In the genomic region with DNA sequence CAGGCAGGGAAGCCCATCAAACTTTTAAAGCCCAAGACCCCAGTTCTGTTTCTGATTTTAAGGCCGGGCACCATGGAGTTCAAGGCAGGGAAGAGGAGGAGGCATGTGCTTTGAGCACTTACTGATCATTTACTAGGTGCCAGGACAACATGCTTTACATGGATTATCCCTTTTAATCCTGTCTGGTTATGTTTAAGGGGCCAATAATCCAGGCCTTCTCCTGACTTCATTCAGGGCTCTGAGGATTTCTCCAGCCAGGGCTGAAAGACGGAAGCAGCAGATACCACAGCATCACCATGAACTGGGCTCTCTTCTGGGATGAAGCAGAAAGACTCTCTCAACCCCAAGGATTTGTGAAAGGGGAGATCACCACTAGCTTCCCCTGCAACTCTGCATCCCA, we compare ENCODE assay signal across 12 cellular contexts. TPM values are rescaled to one million over a fixed set of nuclear protein-coding genes. Genes with fewer than 3 reads are reported as not detected.
A peak's percentile ranks its signal among the peaks of the same experiment; 100 is the strongest.
DNase-seq lines count a peak whose midpoint lies in the region; ATAC-seq, FAIRE-seq and TF ChIP-seq lines count a peak whose summit lies in the region.
"Had no signal": no experiment of that assay in that cellular context is flagged by ENCODE, and none has a peak within 500 bp of the region (broad histone marks: within the 10 kb centered on the region; RNA-seq: fewer than 3 reads in every experiment).

No MANE protein-coding gene starts in this region.

- H2BK5ac ChIP-seq in mesenchymal stem cell (ENCODE audit: low read depth, low read length, poor library complexity, severe bottlenecking), result no peak overlapping the region

- H3K23ac ChIP-seq in mesenchymal stem cell (ENCODE audit: low read length in 2 of 2), result no peak overlapping the region

- H3K4ac ChIP-seq in mesenchymal stem cell (ENCODE audit: low read depth in 1 of 2, low read length in 2 of 2), result no peak overlapping the region

- H3K79me1 ChIP-seq in mesenchymal stem cell (replicated peaks; ENCODE audit: low read length, poor library complexity, severe bottlenecking), result peaks cover 16% of the 10 kb centered on the region

- H3K4me3 ChIP-seq in right atrium auricular region (no peak overlapping the region), mesenchymal stem cell (ENCODE audit: insufficient read depth in 1 of 2, low read depth in 1 of 2, low read length in 2 of 2) (no peak overlapping the region), kidney (ENCODE audit: low read length in 2 of 2) (no peak overlapping the region)

- H2AK5ac ChIP-seq in mesenchymal stem cell (ENCODE audit: low read length, severe bottlenecking), result peak overlapping the region; percentile 20

- no peak for TF ChIP-seq CTCF in right atrium auricular region (IDR thresholded peaks at IDR 0.05)
- TF ChIP-seq CTCF in kidney (IDR thresholded peaks at IDR 0.05; ENCODE audit: borderline replicate concordance, extremely low read depth, insufficient read depth), result no peak

- no peaks in the 10 kb centered on the region for H3K9me3 Mint-ChIP-seq in activated T-helper 17 cell treated with anti-CD3 and anti-CD28 coated beads, Interleukin-2, amount 50 U/mL, for 72 hours

- FAIRE-seq in kidney (lab: Jason Lieb, UNC), result no peak

- H3K4me3 Mint-ChIP-seq in activated T-helper 17 cell treated with anti-CD3 and anti-CD28 coated beads, Interleukin-2, amount 50 U/mL, for 72 hours, result peak overlapping the region; percentile 94

- no peak overlapping the region for H3K18ac ChIP-seq in mesenchymal stem cell (ENCODE audit: low read depth in 1 of 2, low read length in 2 of 2)

- no peak overlapping the region for H4K91ac ChIP-seq in mesenchymal stem cell (ENCODE audit: low read length)

- H3K9me3 ChIP-seq in right atrium auricular region, result no peaks in the 10 kb centered on the region
- H3K9me3 ChIP-seq in mesenchymal stem cell (ENCODE audit: control insufficient read depth, low read length), result no peaks in the 10 kb centered on the region
- H3K9me3 ChIP-seq in kidney (ENCODE audit: control insufficient read depth in 1 of 2, low read length in 2 of 2), result no peaks in the 10 kb centered on the region

- H3K4me1 ChIP-seq in right atrium auricular region (peaks cover 5 to 58% of the 10 kb centered on the region in 2 donors), mesenchymal stem cell (ENCODE audit: control insufficient read depth, insufficient read depth, low read depth, low read length) (peaks cover 37% of the 10 kb centered on the region), kidney (ENCODE audit: control insufficient read depth in 1 of 2, insufficient read depth in 1 of 2, low read depth in 1 of 2, low read length in 2 of 2) (peaks cover 9 to 24% of the 10 kb centered on the region in 2 donors)

- no peak overlapping the region for H3K4me2 ChIP-seq in mesenchymal stem cell (ENCODE audit: low read length, poor library complexity, severe bottlenecking)

- no peak overlapping the region for H4K8ac ChIP-seq in mesenchymal stem cell (ENCODE audit: low read length)

- no peak for TF ChIP-seq POLR2A in GM18505 (IDR thresholded peaks at IDR 0.05; ENCODE audit: borderline replicate concordance, extremely low read depth, insufficient read depth, insufficient read length)

- DNase-seq in right atrium auricular region (ENCODE audit: low spot score) (no peak), Right ventricle myocardium inferior (ENCODE audit: missing footprints) (no peak), mesenchymal stem cell (no peak), kidney (no peak)
- DNase-seq in stimulated activated CD4-positive, alpha-beta T cell treated with anti-CD3 and anti-CD28 coated beads, Interleukin-4, amount 100 ng/mL, for 4 hours, result no peak
- DNase-seq: head of caudate nucleus, NCI-H345, RPMI8226 had no signal

- WGBS in mesenchymal stem cell, result 97% methylated on average over 2 of the region's 2 CpGs

- no peak overlapping the region for H2BK120ac ChIP-seq in mesenchymal stem cell (ENCODE audit: low read depth, low read length)

- H3K27me3 ChIP-seq in right atrium auricular region (no peaks in the 10 kb centered on the region), mesenchymal stem cell (ENCODE audit: control insufficient read depth in 1 of 2, insufficient read depth in 1 of 2, low read length in 2 of 2) (no peaks in the 10 kb centered on the region)

- no peak overlapping the region for H3K14ac ChIP-seq in mesenchymal stem cell (ENCODE audit: low read length in 2 of 2)

- H2BK12ac ChIP-seq in mesenchymal stem cell (ENCODE audit: low read length in 2 of 2), result no peak overlapping the region

- H2AFZ ChIP-seq in mesenchymal stem cell (ENCODE audit: low read depth, low read length), result no peak overlapping the region

- intact Hi-C loops in Right ventricle myocardium inferior (cut with DNase I), result loop anchor here (1.0 to 5.0 kb wide), 2 partner anchors 90 to 157 kb away; a partner anchor contains a TSS
- intact Hi-C loops in kidney (cut with DNase I), result loop anchor here (10.0 kb wide), 1 partner anchor 107 kb away; no protein-coding TSS in a partner anchor

- peak overlapping the region; percentile 85 to 90 for H3K27ac ChIP-seq in right atrium auricular region
- H3K27ac ChIP-seq in mesenchymal stem cell (ENCODE audit: low read length, poor library complexity, severe bottlenecking), result no peak overlapping the region
- H3K27ac ChIP-seq in kidney (ENCODE audit: low read depth in 2 of 2, low read length in 2 of 2), result no peak overlapping the region
- H3K27ac ChIP-seq: C4-2B had no signal

- ATAC-seq in Right ventricle myocardium inferior, result no peak
- ATAC-seq in activated T-helper 17 cell treated with anti-CD3 and anti-CD28 coated beads, Interleukin-2, amount 50 U/mL, for 72 hours (replicated peaks), result no peak
- ATAC-seq in GM19035 (IDR thresholded peaks at IDR 0.05; ENCODE audit: unreplicated experiment), result no peak
- no peak for ATAC-seq in GM18505 (IDR thresholded peaks at IDR 0.05; ENCODE audit: unreplicated experiment)

- H3K27me3 Mint-ChIP-seq in activated T-helper 17 cell treated with anti-CD3 and anti-CD28 coated beads, Interleukin-2, amount 50 U/mL, for 72 hours, result no peaks in the 10 kb centered on the region

- H3K9ac ChIP-seq in mesenchymal stem cell (ENCODE audit: low read length) (peak overlapping the region; percentile 27), kidney (ENCODE audit: low read length in 2 of 2) (no peak overlapping the region)

- peaks cover 41% of the 10 kb centered on the region for H3K4me1 Mint-ChIP-seq in activated T-helper 17 cell treated with anti-CD3 and anti-CD28 coated beads, Interleukin-2, amount 50 U/mL, for 72 hours

- peak overlapping the region; percentile 91 for H3K27ac Mint-ChIP-seq in activated T-helper 17 cell treated with anti-CD3 and anti-CD28 coated beads, Interleukin-2, amount 50 U/mL, for 72 hours

- H3K36me3 Mint-ChIP-seq in activated T-helper 17 cell treated with anti-CD3 and anti-CD28 coated beads, Interleukin-2, amount 50 U/mL, for 72 hours (ENCODE audit: low read depth), result peaks cover 94% of the 10 kb centered on the region

- H3K36me3 ChIP-seq in right atrium auricular region (peaks cover 44% of the 10 kb centered on the region), mesenchymal stem cell (ENCODE audit: control insufficient read depth in 1 of 2, insufficient read depth in 2 of 2, low read depth in 1 of 2, low read length in 2 of 2) (peaks cover 45 to 49% of the 10 kb centered on the region in 2 experiments), kidney (ENCODE audit: control insufficient read depth in 1 of 2, insufficient read depth in 2 of 2, low read length in 2 of 2) (peaks cover 13 to 32% of the 10 kb centered on the region in 2 donors)

- H2BK15ac ChIP-seq in mesenchymal stem cell (ENCODE audit: low read depth, poor library complexity, severe bottlenecking), result no peak overlapping the region

RNA-seq across cellular contexts. Expression of a gene that starts 4.1 kb away (rescaled TPM):
- total RNA-seq in right atrium auricular region (100 to 1,000 TPM in 1 of 2 donors, 10 to 100 TPM in 1; 78.7 to 129 TPM), Right ventricle myocardium inferior (51.5 TPM), kidney (139 TPM)
- 100 to 1,000 TPM; 297 to 332 TPM for total RNA-seq in activated T-helper 17 cell treated with anti-CD3 and anti-CD28 coated beads, Interleukin-2, amount 50 U/mL, for 72 hours
- polyA plus RNA-seq in mesenchymal stem cell (2013, experiment 1 of 2), result 84.5 TPM
- 80.3 TPM for polyA plus RNA-seq in mesenchymal stem cell (2013, experiment 2 of 2)
- polyA plus RNA-seq in kidney (ENCODE audit: insufficient read depth, low read depth, low replicate concordance), result 42.1 TPM

RNA-seq across cellular contexts. Expression of a gene that starts 16.2 kb away (rescaled TPM):
- 1 to 10 TPM; 3.0 to 7.6 TPM for total RNA-seq in right atrium auricular region
- 9.6 TPM for total RNA-seq in Right ventricle myocardium inferior
- 10 to 100 TPM; 23.3 to 53.1 TPM for total RNA-seq in activated T-helper 17 cell treated with anti-CD3 and anti-CD28 coated beads, Interleukin-2, amount 50 U/mL, for 72 hours
- polyA plus RNA-seq in mesenchymal stem cell (2013, experiment 1 of 2), result 11.3 TPM
- polyA plus RNA-seq in mesenchymal stem cell (2013, experiment 2 of 2), result 11.6 TPM
- 14.3 TPM for total RNA-seq in kidney
- 10.1 TPM for polyA plus RNA-seq in kidney (ENCODE audit: insufficient read depth, low read depth, low replicate concordance)

RNA-seq across cellular contexts. Expression of a gene that starts 16.5 kb away (rescaled TPM):
- 1 to 10 TPM; 8.6 to 8.8 TPM for total RNA-seq in right atrium auricular region
- total RNA-seq in Right ventricle myocardium inferior, result 22.9 TPM
- total RNA-seq in activated T-helper 17 cell treated with anti-CD3 and anti-CD28 coated beads, Interleukin-2, amount 50 U/mL, for 72 hours, result 10 to 100 TPM; 20.5 to 22.6 TPM
- 13.5 TPM for polyA plus RNA-seq in mesenchymal stem cell (2013, experiment 1 of 2)
- 13.6 TPM for polyA plus RNA-seq in mesenchymal stem cell (2013, experiment 2 of 2)
- 22.0 TPM for total RNA-seq in kidney
- polyA plus RNA-seq in kidney (ENCODE audit: insufficient read depth, low read depth, low replicate concordance), result 15.1 TPM

RNA-seq across cellular contexts. Expression of a gene that starts 42.3 kb away (rescaled TPM):
- total RNA-seq in right atrium auricular region, result 1 to 10 TPM; 1.3 to 1.7 TPM
- 2.0 TPM for total RNA-seq in Right ventricle myocardium inferior
- 10 to 100 TPM in 1 of 2 donors, 1 to 10 TPM in 1; 8.0 to 12.0 TPM for total RNA-seq in activated T-helper 17 cell treated with anti-CD3 and anti-CD28 coated beads, Interleukin-2, amount 50 U/mL, for 72 hours
- polyA plus RNA-seq in mesenchymal stem cell (2013, experiment 1 of 2), result 1.5 TPM
- 1.3 TPM for polyA plus RNA-seq in mesenchymal stem cell (2013, experiment 2 of 2)
- 3.4 TPM for total RNA-seq in kidney
- polyA plus RNA-seq in kidney (ENCODE audit: insufficient read depth, low read depth, low replicate concordance), result 1.1 TPM

Comparison
In these comparisons a context has a peak if more than half of its experiments do, and no peak if none do; other contexts are left out.
1. H3K27ac ChIP-seq: peak in right atrium auricular region (2 of 2); none in mesenchymal stem cell (single experiment) and kidney (0 of 2).